Comparison of ENCODE assay signal across 8 cellular contexts in genomic region chr1:68232354-68233148, GRCh38. TPM values are rescaled to one million over a fixed set of nuclear protein-coding genes. Genes with fewer than 3 reads are reported as not detected.
A peak's percentile ranks its signal among the peaks of the same experiment; 100 is the strongest.
DNase-seq lines count a peak whose midpoint lies in the region; ATAC-seq and TF ChIP-seq lines count a peak whose summit lies in the region.

WLS (minus strand) TSS chr1:68232523; CDS start chr1:68232299, 224 bp downstream.

- H3K27me3 Mint-ChIP-seq in Calu3 (ENCODE audit: unreplicated experiment) (no peaks in the 10 kb centered on the region), neural progenitor cell (ENCODE audit: insufficient read depth, low read depth) (peaks cover 7% of the 10 kb centered on the region)
- peaks cover 45% of the 10 kb centered on the region for H3K27me3 Mint-ChIP-seq in activated T-helper 17 cell treated with anti-CD3 and anti-CD28 coated beads, Interleukin-2, amount 50 U/mL, for 72 hours
- peaks cover 46% of the 10 kb centered on the region for H3K27me3 Mint-ChIP-seq in activated naive CD4-positive, alpha-beta T cell treated with anti-CD3 and anti-CD28 coated beads for 36 hours (ENCODE audit: low read depth)

- H3K9me3 ChIP-seq in MM.1S (replicated peaks; ENCODE audit: insufficient read depth, low read length): no peaks in the 10 kb centered on the region
- no peaks in the 10 kb centered on the region for H3K9me3 ChIP-seq in neural progenitor cell (ENCODE audit: low read depth)

- peak within 1 kb of the TSS; percentile 77 for H2AFZ ChIP-seq in MM.1S (ENCODE audit: low read length)
- no peak within 1 kb of the TSS for H2AFZ ChIP-seq in neural progenitor cell (replicated peaks)

- H3K9me3 Mint-ChIP-seq in Calu3 (ENCODE audit: low read depth, unreplicated experiment) (no peaks in the 10 kb centered on the region), neural progenitor cell (no peaks in the 10 kb centered on the region)
- no peaks in the 10 kb centered on the region for H3K9me3 Mint-ChIP-seq in activated T-helper 17 cell treated with anti-CD3 and anti-CD28 coated beads, Interleukin-2, amount 50 U/mL, for 72 hours
- no peaks in the 10 kb centered on the region for H3K9me3 Mint-ChIP-seq in activated naive CD4-positive, alpha-beta T cell treated with anti-CD3 and anti-CD28 coated beads for 36 hours

- DNase-seq in Calu3 (peak; percentile 65), MM.1S (peak; percentile 34), globus pallidus (ENCODE audit: low spot score) (peak; percentile 78), neural progenitor cell (ENCODE audit: low spot score) (peak; percentile 93), GF-D8 (lab: John Stamatoyannopoulos, UW) (no peak)
- no peak for DNase-seq in activated naive CD4-positive, alpha-beta T cell treated with anti-CD3 and anti-CD28 coated beads for 36 hours

- no peak within 1 kb of the TSS for H3K27ac ChIP-seq in MM.1S (ENCODE audit: low read length)
- peak within 1 kb of the TSS; percentile 89 for H3K27ac ChIP-seq in neural progenitor cell

- H3F3A ChIP-seq in MM.1S (ENCODE audit: insufficient read depth, low read length): no peaks in the 10 kb centered on the region
- peaks cover 42% of the 10 kb centered on the region for H3F3A ChIP-seq in neural progenitor cell (ENCODE audit: low read depth)

- H4K20me1 ChIP-seq in MM.1S (ENCODE audit: insufficient read depth, low read length) (no peaks in the 10 kb centered on the region), neural progenitor cell (ENCODE audit: low read depth) (peaks cover 45% of the 10 kb centered on the region)

- H3K27me3 ChIP-seq in MM.1S (replicated peaks; ENCODE audit: insufficient read depth, low read length) (no peaks in the 10 kb centered on the region), neural progenitor cell (peaks cover 81% of the 10 kb centered on the region)

- H3K4me2 ChIP-seq in MM.1S (ENCODE audit: low read depth, low read length) (peak within 1 kb of the TSS; percentile 85), neural progenitor cell (peak within 1 kb of the TSS; percentile 84)

- H3K4me1 ChIP-seq in MM.1S (ENCODE audit: low read length): peaks cover 4% of the 10 kb centered on the region; the same call in 1 of the 2 replicates
- peaks cover 53% of the 10 kb centered on the region for H3K4me1 ChIP-seq in neural progenitor cell

- H3K27ac Mint-ChIP-seq in Calu3 (ENCODE audit: unreplicated experiment) (peak within 1 kb of the TSS; percentile 17), neural progenitor cell (peak within 1 kb of the TSS; percentile 99)
- no peak within 1 kb of the TSS for H3K27ac Mint-ChIP-seq in activated T-helper 17 cell treated with anti-CD3 and anti-CD28 coated beads, Interleukin-2, amount 50 U/mL, for 72 hours
- H3K27ac Mint-ChIP-seq in activated naive CD4-positive, alpha-beta T cell treated with anti-CD3 and anti-CD28 coated beads for 36 hours: no peak within 1 kb of the TSS

- H3K36me3 Mint-ChIP-seq in Calu3 (ENCODE audit: insufficient read depth, unreplicated experiment) (peaks cover 26% of the 10 kb centered on the region), neural progenitor cell (peaks cover 6% of the 10 kb centered on the region)
- no peaks in the 10 kb centered on the region for H3K36me3 Mint-ChIP-seq in activated T-helper 17 cell treated with anti-CD3 and anti-CD28 coated beads, Interleukin-2, amount 50 U/mL, for 72 hours (ENCODE audit: low read depth)
- no peaks in the 10 kb centered on the region for H3K36me3 Mint-ChIP-seq in activated naive CD4-positive, alpha-beta T cell treated with anti-CD3 and anti-CD28 coated beads for 36 hours (ENCODE audit: low read depth)

- no peak for TF ChIP-seq CTCF in Calu3 (IDR thresholded peaks at IDR 0.05; ENCODE audit: unreplicated experiment)
- no peak for TF ChIP-seq CTCF in MM.1S (IDR thresholded peaks at IDR 0.05; ENCODE audit: low read length)
- peak; percentile 20 for TF ChIP-seq CTCF in neural progenitor cell (IDR thresholded peaks at IDR 0.05)

- no peaks in the 10 kb centered on the region for H3K36me3 ChIP-seq in MM.1S (replicated peaks; ENCODE audit: insufficient read depth, low read length)
- H3K36me3 ChIP-seq in neural progenitor cell: no peaks in the 10 kb centered on the region

- no peaks in the 10 kb centered on the region for H3K9me2 ChIP-seq in MM.1S (replicated peaks; ENCODE audit: insufficient read depth, low read length)

- peaks cover 19% of the 10 kb centered on the region for H3K4me1 Mint-ChIP-seq in Calu3 (ENCODE audit: low read depth, unreplicated experiment)
- H3K4me1 Mint-ChIP-seq in activated T-helper 17 cell treated with anti-CD3 and anti-CD28 coated beads, Interleukin-2, amount 50 U/mL, for 72 hours: peaks cover 3% of the 10 kb centered on the region
- H3K4me1 Mint-ChIP-seq in neural progenitor cell: peaks cover 57% of the 10 kb centered on the region
- peaks cover 15% of the 10 kb centered on the region for H3K4me1 Mint-ChIP-seq in activated naive CD4-positive, alpha-beta T cell treated with anti-CD3 and anti-CD28 coated beads for 36 hours (ENCODE audit: low read depth)

- H3K4me3 ChIP-seq in MM.1S (ENCODE audit: low read length) (peak within 1 kb of the TSS; percentile 87), neural progenitor cell (peak within 1 kb of the TSS; percentile 91)

- H3K9ac ChIP-seq in MM.1S (ENCODE audit: low read length) (peak within 1 kb of the TSS; percentile 22; the same call in 1 of the 2 replicates), neural progenitor cell (peak within 1 kb of the TSS; percentile 66)

- H3K4me3 Mint-ChIP-seq in Calu3 (ENCODE audit: low read depth, unreplicated experiment): peak within 1 kb of the TSS; percentile 96
- H3K4me3 Mint-ChIP-seq in activated T-helper 17 cell treated with anti-CD3 and anti-CD28 coated beads, Interleukin-2, amount 50 U/mL, for 72 hours: peak within 1 kb of the TSS; percentile 28
- H3K4me3 Mint-ChIP-seq in neural progenitor cell: peak within 1 kb of the TSS; percentile 99
- H3K4me3 Mint-ChIP-seq in activated naive CD4-positive, alpha-beta T cell treated with anti-CD3 and anti-CD28 coated beads for 36 hours: no peak within 1 kb of the TSS

- no peak for ATAC-seq in activated T-helper 17 cell treated with anti-CD3 and anti-CD28 coated beads, Interleukin-2, amount 50 U/mL, for 72 hours (replicated peaks)
- ATAC-seq in GM19463 (IDR thresholded peaks at IDR 0.05; ENCODE audit: unreplicated experiment): no peak

- CTCF ChIA-PET in Calu3 (lab: Charles Lee): interaction anchor here (0.6 to 2.7 kb wide), 7 partner anchors 35 to 953 kb away, joined by 3 to 13 read pairs (median 6); no protein-coding TSS in a partner anchor
- CTCF ChIA-PET in activated naive CD4-positive, alpha-beta T cell treated with anti-CD3 and anti-CD28 coated beads for 36 hours (lab: Charles Lee): no interaction called here

- H3K79me2 ChIP-seq in MM.1S (ENCODE audit: low read length): no peaks in the 10 kb centered on the region
- peaks cover 40% of the 10 kb centered on the region for H3K79me2 ChIP-seq in neural progenitor cell (ENCODE audit: low read depth)

- BruUV-seq in Calu3 (replicated peaks; lab: Mats Ljungman, UMichigan): no TSS peak

- intact Hi-C loops in Calu3 (cut with micrococcal nuclease; ENCODE audit: unreplicated experiment): loop anchor here (2.0 to 5.0 kb wide), 3 partner anchors 35 to 88 kb away; no protein-coding TSS in a partner anchor
- intact Hi-C loops in activated naive CD4-positive, alpha-beta T cell treated with anti-CD3 and anti-CD28 coated beads for 36 hours (cut with micrococcal nuclease): no loop called here

RNA-seq across cellular contexts. Expression of gene WLS, which starts in this region (rescaled TPM):
- total RNA-seq in Calu3 (2022): 50.9 and 57.3 TPM in 2 replicates
- under 1 TPM in 1 of 2 donors, not detected in 1; 0.11 TPM for total RNA-seq in activated T-helper 17 cell treated with anti-CD3 and anti-CD28 coated beads, Interleukin-2, amount 50 U/mL, for 72 hours
- total RNA-seq in neural progenitor cell (ENCODE audit: low replicate concordance): 187 and 259 TPM in 2 replicates
- not detected for total RNA-seq in activated naive CD4-positive, alpha-beta T cell treated with anti-CD3 and anti-CD28 coated beads for 36 hours

Comparison
In these comparisons a context has a peak if more than half of its experiments do, and no peak if none do; other contexts are left out.
1. RNA of gene WLS (total RNA-seq): 187 to 259 TPM in neural progenitor cell and 50.9 to 57.3 TPM in Calu3; 0.11 TPM in activated T-helper 17 cell treated with anti-CD3 and anti-CD28 coated beads, Interleukin-2, amount 50 U/mL, for 72 hours and not detected in activated naive CD4-positive, alpha-beta T cell treated with anti-CD3 and anti-CD28 coated beads for 36 hours; every median in the first group is over 10 times any median in the second.
2. DNase-seq: peak in Calu3 (single experiment), MM.1S (single experiment), globus pallidus (single experiment) and neural progenitor cell (single experiment); none in GF-D8 (single experiment) and activated naive CD4-positive, alpha-beta T cell treated with anti-CD3 and anti-CD28 coated beads for 36 hours (single experiment).
3. H3K27ac Mint-ChIP-seq: peak in Calu3 (single experiment) and neural progenitor cell (single experiment); none in activated T-helper 17 cell treated with anti-CD3 and anti-CD28 coated beads, Interleukin-2, amount 50 U/mL, for 72 hours (single experiment) and activated naive CD4-positive, alpha-beta T cell treated with anti-CD3 and anti-CD28 coated beads for 36 hours (single experiment).